22 cellular contexts compared by ENCODE assay signal in the genomic region with DNA sequence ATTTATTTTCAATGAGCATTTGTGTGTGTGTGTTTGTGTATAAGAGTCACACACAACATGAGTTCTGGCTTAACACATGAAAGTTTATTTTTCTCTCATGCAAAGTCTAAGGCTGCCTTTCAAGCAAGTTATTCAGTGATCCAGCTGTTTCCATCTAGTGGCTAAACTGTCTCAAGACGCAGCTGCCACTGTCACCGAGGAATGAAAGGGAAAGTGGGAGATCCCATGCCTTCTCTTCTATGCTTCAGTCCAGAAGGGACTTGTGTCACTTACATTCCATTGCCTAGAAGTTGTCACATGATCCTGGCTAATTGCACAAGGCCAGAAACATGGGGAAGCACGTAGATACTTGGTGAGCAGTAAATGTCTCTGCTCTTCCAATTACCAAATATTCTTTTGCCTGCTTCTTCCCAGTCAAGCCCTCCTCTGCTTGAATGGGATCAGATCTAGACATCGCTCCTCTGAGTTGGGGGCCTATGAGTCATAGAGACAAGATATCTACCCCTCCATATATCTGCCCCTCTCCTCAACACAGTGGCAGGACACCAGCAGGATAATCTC. TPM values are rescaled to one million over a fixed set of nuclear protein-coding genes. Genes with fewer than 3 reads are reported as not detected.
DNase-seq lines count a peak whose midpoint lies in the region; ATAC-seq and TF ChIP-seq lines count a peak whose summit lies in the region.
"Had no signal": no experiment of that assay in that cellular context is flagged by ENCODE, and none has a peak within 500 bp of the region (broad histone marks: within the 10 kb centered on the region; RNA-seq: fewer than 3 reads in every experiment).

No MANE protein-coding gene starts in this region.

- ATAC-seq in GM19035 (IDR thresholded peaks at IDR 0.05; ENCODE audit: unreplicated experiment) (no peak), HG03039 (IDR thresholded peaks at IDR 0.05; ENCODE audit: unreplicated experiment) (no peak)
- no peak for ATAC-seq in activated naive CD8-positive, alpha-beta T cell treated with anti-CD3 and anti-CD28 coated beads, Interleukin-2, amount 50 U/mL, for 24 hours

- no peaks in the 10 kb centered on the region for H4K20me1 ChIP-seq in osteoblast (ENCODE audit: insufficient read depth, low read length)
- H4K20me1 ChIP-seq in OCI-LY7 (ENCODE audit: insufficient read depth, low read length) = no peaks in the 10 kb centered on the region

- H3K9me3 ChIP-seq in endodermal cell (ENCODE audit: control insufficient read depth, low read length) (no peaks in the 10 kb centered on the region), osteoblast (ENCODE audit: low read depth, low read length) (no peaks in the 10 kb centered on the region), OCI-LY7 (ENCODE audit: low read length) (no peaks in the 10 kb centered on the region)
- H3K9me3 ChIP-seq: SJCRH30, upper lobe of left lung had no signal

- intact Hi-C loops in OCI-LY7 (cut with micrococcal nuclease; ENCODE audit: unreplicated experiment) = no loop called here

- H3K27me3 ChIP-seq in endodermal cell (ENCODE audit: control insufficient read depth, insufficient read depth, low read length, poor library complexity, severe bottlenecking) (peaks cover 26% of the 10 kb centered on the region), osteoblast (ENCODE audit: insufficient read depth, low read length) (no peaks in the 10 kb centered on the region)
- H3K27me3 ChIP-seq: SJCRH30, upper lobe of left lung had no signal

- DNase-seq in AG09319 (ENCODE audit: extremely low read depth, low read depth) = no peak
- no peak for DNase-seq in HFFc6
- DNase-seq in endodermal cell = no peak
- peak; percentile 53 for DNase-seq in osteoblast (ENCODE audit: insufficient read length, low spot score, missing footprints)
- DNase-seq in activated naive CD8-positive, alpha-beta T cell treated with anti-CD3 and anti-CD28 coated beads, Interleukin-2, amount 50 U/mL, for 24 hours = no peak
- DNase-seq in OCI-LY7 (ENCODE audit: low spot score) = no peak
- DNase-seq: activated CD4-positive, alpha-beta memory T cell treated with anti-CD3 and anti-CD28 coated beads for 36 hours; activated naive CD4-positive, alpha-beta T cell treated with anti-CD3 and anti-CD28 coated beads, Interleukin-2, amount 50 U/mL, for 16 hours; hypothalamus; kidney; mammary epithelial cell; naive B cell; NCI-H1417; NCI-H2171; NCI-H69; SJCRH30; stimulated activated CD4-positive, alpha-beta T cell treated with anti-CD3 and anti-CD28 coated beads, Interleukin-1b, Interleukin-23, amount 100 ng/mL, for 48 hours; T-helper 2 cell; upper lobe of left lung had no signal

- H3K4me1 Mint-ChIP-seq in HFFc6 (ENCODE audit: low read depth) (no peaks in the 10 kb centered on the region), endodermal cell (no peaks in the 10 kb centered on the region)
- no peaks in the 10 kb centered on the region for H3K4me1 Mint-ChIP-seq in activated naive CD8-positive, alpha-beta T cell treated with anti-CD3 and anti-CD28 coated beads, Interleukin-2, amount 50 U/mL, for 24 hours
- H3K4me1 Mint-ChIP-seq: naive B cell had no signal

- H3K4me3 ChIP-seq in endodermal cell (ENCODE audit: low read length) = no peak overlapping the region
- no peak overlapping the region for H3K4me3 ChIP-seq in osteoblast (ENCODE audit: insufficient read depth, low read length)
- H3K4me3 ChIP-seq in OCI-LY7 (ENCODE audit: low read depth, low read length, poor library complexity, severe bottlenecking) = no peak overlapping the region
- H3K4me3 ChIP-seq: SJCRH30, upper lobe of left lung had no signal

- 83 to 90% methylated on average over 4 of the region's 4 CpGs for WGBS in endodermal cell (ENCODE audit: insufficient coverage in 1 of 2, insufficient read length in 1 of 2), 2 experiments

- TF ChIP-seq CTCF in AG09319 (IDR thresholded peaks at IDR 0.05; ENCODE audit: low read depth, low read length) (peak; percentile 38), HFFc6 (IDR thresholded peaks at IDR 0.05) (peak; percentile 21; the same call in 1 of the 2 replicates), endodermal cell (conservative IDR thresholded peaks at IDR 0.05) (peak; percentile 51), osteoblast (IDR thresholded peaks at IDR 0.05; ENCODE audit: extremely low read depth, low read depth, low read length) (peak; percentile 39), OCI-LY7 (conservative IDR thresholded peaks at IDR 0.05; ENCODE audit: low read length) (no peak)

- H3K9me3 Mint-ChIP-seq in HFFc6 = no peaks in the 10 kb centered on the region
- no peaks in the 10 kb centered on the region for H3K9me3 Mint-ChIP-seq in endodermal cell
- no peaks in the 10 kb centered on the region for H3K9me3 Mint-ChIP-seq in activated naive CD8-positive, alpha-beta T cell treated with anti-CD3 and anti-CD28 coated beads, Interleukin-2, amount 50 U/mL, for 24 hours
- H3K9me3 Mint-ChIP-seq: activated CD4-positive, alpha-beta memory T cell treated with anti-CD3 and anti-CD28 coated beads for 36 hours; stimulated activated naive CD8-positive, alpha-beta T cell treated with anti-CD3 and anti-CD28 coated beads, Interleukin-15, Interleukin-2, amounts not matched to agents 100 ng/mL and 50 ng/mL, for 24 hours had no signal

- no peak overlapping the region for H3K9ac ChIP-seq in endodermal cell (ENCODE audit: extremely low read depth, low read length, poor library complexity, severe bottlenecking)

- H3K4me2 ChIP-seq in osteoblast (ENCODE audit: insufficient read depth, low read length) (peak overlapping the region; percentile 45), OCI-LY7 (ENCODE audit: low read length) (no peak overlapping the region)

- H3K27ac Mint-ChIP-seq in HFFc6 (no peak overlapping the region), endodermal cell (no peak overlapping the region)
- no peak overlapping the region for H3K27ac Mint-ChIP-seq in activated naive CD8-positive, alpha-beta T cell treated with anti-CD3 and anti-CD28 coated beads, Interleukin-2, amount 50 U/mL, for 24 hours
- H3K27ac Mint-ChIP-seq: activated CD4-positive, alpha-beta memory T cell treated with anti-CD3 and anti-CD28 coated beads for 36 hours; naive B cell; stimulated activated naive CD8-positive, alpha-beta T cell treated with anti-CD3 and anti-CD28 coated beads, Interleukin-15, Interleukin-2, amounts not matched to agents 100 ng/mL and 50 ng/mL, for 24 hours had no signal

- H3K4me1 ChIP-seq in endodermal cell (ENCODE audit: control insufficient read depth, insufficient read depth, low read length) (no peaks in the 10 kb centered on the region), osteoblast (ENCODE audit: insufficient read depth, low read length) (no peaks in the 10 kb centered on the region), OCI-LY7 (ENCODE audit: insufficient read depth, low read length, poor library complexity, severe bottlenecking) (no peaks in the 10 kb centered on the region)
- H3K4me1 ChIP-seq: SJCRH30, upper lobe of left lung had no signal

- no peaks in the 10 kb centered on the region for H3K79me2 ChIP-seq in osteoblast (ENCODE audit: insufficient read depth, low read length)
- no peaks in the 10 kb centered on the region for H3K79me2 ChIP-seq in OCI-LY7 (ENCODE audit: insufficient read depth, low read depth, low read length)

- H3K36me3 Mint-ChIP-seq in HFFc6 (ENCODE audit: low read depth) (no peaks in the 10 kb centered on the region), endodermal cell (ENCODE audit: low read depth) (no peaks in the 10 kb centered on the region)
- H3K36me3 Mint-ChIP-seq in activated naive CD8-positive, alpha-beta T cell treated with anti-CD3 and anti-CD28 coated beads, Interleukin-2, amount 50 U/mL, for 24 hours (ENCODE audit: low read depth) = no peaks in the 10 kb centered on the region
- H3K36me3 Mint-ChIP-seq: activated CD4-positive, alpha-beta memory T cell treated with anti-CD3 and anti-CD28 coated beads for 36 hours; naive B cell had no signal

- CTCF ChIA-PET in OCI-LY7 (lab: Charles Lee; ENCODE audit: unreplicated experiment) = no interaction called here

- peak overlapping the region; percentile 71 for H2AFZ ChIP-seq in osteoblast (ENCODE audit: low read length)
- no peak overlapping the region for H2AFZ ChIP-seq in OCI-LY7 (ENCODE audit: low read length)

- H3K27ac ChIP-seq in endodermal cell (ENCODE audit: low read depth, low read length) = no peak overlapping the region
- H3K27ac ChIP-seq in osteoblast (ENCODE audit: low read depth, low read length) = no peak overlapping the region
- H3K27ac ChIP-seq in OCI-LY7 (ENCODE audit: low read depth, low read length, poor library complexity, severe bottlenecking) = no peak overlapping the region
- H3K27ac ChIP-seq: SJCRH30, upper lobe of left lung had no signal

- H3K9me2 ChIP-seq in OCI-LY7 (ENCODE audit: insufficient read depth, low read length) = no peaks in the 10 kb centered on the region

- H3K27me3 Mint-ChIP-seq in HFFc6 (ENCODE audit: insufficient read depth) (peaks cover 5% of the 10 kb centered on the region; the same call in 1 of the 2 replicates), endodermal cell (ENCODE audit: insufficient read depth) (peaks cover 4% of the 10 kb centered on the region)
- H3K27me3 Mint-ChIP-seq in activated naive CD8-positive, alpha-beta T cell treated with anti-CD3 and anti-CD28 coated beads, Interleukin-2, amount 50 U/mL, for 24 hours = peaks cover 4% of the 10 kb centered on the region

- POLR2A ChIA-PET in OCI-LY7 (lab: Charles Lee) = no interaction called here

- H3K36me3 ChIP-seq in endodermal cell (ENCODE audit: control insufficient read depth, insufficient read depth, low read length) (no peaks in the 10 kb centered on the region), osteoblast (ENCODE audit: insufficient read depth, low read length) (no peaks in the 10 kb centered on the region), OCI-LY7 (ENCODE audit: insufficient read depth, low read length) (no peaks in the 10 kb centered on the region)
- H3K36me3 ChIP-seq: SJCRH30, upper lobe of left lung had no signal

- no peak overlapping the region for H3K4me3 Mint-ChIP-seq in HFFc6
- H3K4me3 Mint-ChIP-seq in endodermal cell = no peak overlapping the region
- H3K4me3 Mint-ChIP-seq in activated naive CD8-positive, alpha-beta T cell treated with anti-CD3 and anti-CD28 coated beads, Interleukin-2, amount 50 U/mL, for 24 hours = no peak overlapping the region
- H3K4me3 Mint-ChIP-seq: activated CD4-positive, alpha-beta memory T cell treated with anti-CD3 and anti-CD28 coated beads for 36 hours; naive B cell; stimulated activated naive CD8-positive, alpha-beta T cell treated with anti-CD3 and anti-CD28 coated beads, Interleukin-15, Interleukin-2, amounts not matched to agents 100 ng/mL and 50 ng/mL, for 24 hours had no signal

- no TSS peak for BruUV-seq in OCI-LY7 (replicated peaks; lab: Mats Ljungman, UMichigan)

RNA-seq across cellular contexts. Expression of a gene that starts 30.4 kb away (rescaled TPM):
- total RNA-seq in HFFc6 (2021; fragmentation: NEBNext Ultra II Directional; extraction: Animal tissue kit (Norgen Biotek cat#: 25700)) = 1 to 10 TPM; 4.2 to 8.3 (median 7.1) TPM
- total RNA-seq in endodermal cell = 1 to 10 TPM; 2.5 to 3.4 TPM
- 12.4 TPM for polyA plus RNA-seq in endodermal cell (2013, experiment 1 of 2)
- polyA plus RNA-seq in endodermal cell (2013, experiment 2 of 2) = 14.2 TPM
- total RNA-seq in osteoblast = 37.6 and 38.3 TPM in 2 replicates
- total RNA-seq in OCI-LY7 (2014; rRNA removed; shearing (Covaris generic)) = not detected in 2 replicates
- not detected in 2 replicates for total RNA-seq in OCI-LY7 (2022)
